1 cellular context compared by ENCODE assay signal in genomic region chr5:54320256-54320655, GRCh38.
TF ChIP-seq lines count a peak whose summit lies in the region.

No MANE protein-coding gene starts in this region.

TF ChIP-seq in HepG2, 621 proteins besides CTCF, POLR2A, EP300 and RAD21 (continued from another document):
- TF ChIP-seq ZBTB26 (CRISPR knock-in tag; IDR thresholded peaks at IDR 0.05; ENCODE audit: borderline replicate concordance) (no peak), ATF7 (IDR thresholded peaks at IDR 0.05) (no peak), ATF7 (CRISPR knock-in tag; IDR thresholded peaks at IDR 0.05) (no peak), MAF1 (CRISPR knock-in tag; IDR thresholded peaks at IDR 0.05; ENCODE audit: borderline replicate concordance) (no peak), ETS1 (CRISPR knock-in tag; IDR thresholded peaks at IDR 0.05) (no peak), GATAD2A (CRISPR knock-in tag; IDR thresholded peaks at IDR 0.05) (peak; percentile 37; the same call in 1 of the 2 replicates), HMGA1 (CRISPR knock-in tag; conservative IDR thresholded peaks at IDR 0.05) (no peak), SKI (IDR thresholded peaks at IDR 0.05; ENCODE audit: partially characterized antibody) (no peak), ZBED4 (CRISPR knock-in tag; IDR thresholded peaks at IDR 0.05; ENCODE audit: borderline replicate concordance) (no peak)
